19 cellular contexts compared by ENCODE assay signal in genomic region chr17:4582101-4582501, GRCh38. TPM values are rescaled to one million over a fixed set of nuclear protein-coding genes. Genes with fewer than 3 reads are reported as not detected.
A peak's percentile ranks its signal among the peaks of the same experiment; 100 is the strongest.
DNase-seq lines count a peak whose midpoint lies in the region; ATAC-seq and TF ChIP-seq lines count a peak whose summit lies in the region.
"Had no signal": no experiment of that assay in that cellular context is flagged by ENCODE, and none has a peak within 500 bp of the region (broad histone marks: within the 10 kb centered on the region; RNA-seq: fewer than 3 reads in every experiment).

No MANE protein-coding gene starts in this region.

- peak overlapping the region in 2 of 3 experiments; percentile 86 to 92 for H3K4me3 Mint-ChIP-seq in nephron
- H3K4me3 Mint-ChIP-seq: CD4-positive, alpha-beta T cell had no signal

- peaks cover 17% of the 10 kb centered on the region for H3K27me3 Mint-ChIP-seq in nephron (ENCODE audit: low read depth)

- no peak overlapping the region for H3K4me3 ChIP-seq in H7 (ENCODE audit: insufficient read depth, low read depth, low read length)
- H3K4me3 ChIP-seq: A549, K562, SK-N-MC had no signal

- H3K36me3 Mint-ChIP-seq in nephron (ENCODE audit: low read depth): peaks cover 5% of the 10 kb centered on the region

- peak overlapping the region; percentile 83 to 95 (median 95) for H3K27ac Mint-ChIP-seq in nephron
- H3K27ac Mint-ChIP-seq: CD4-positive, alpha-beta T cell had no signal

- DNase-seq in H7 (peak; percentile 63), amniotic epithelial cell (ENCODE audit: low read depth) (peak; percentile 81), NCI-H1092 (lab: John Stamatoyannopoulos, UW) (no peak)
- DNase-seq: Caco-2; CD4-positive, alpha-beta T cell; HCEC 1CT; NCI-H1105; NCI-H1694; NCI-H2081 treated with DMSO at 0.1 percent for 48 hours; NCI-H510A; NCI-H774; OCI-M1; SHP77 had no signal

- H3K27me3 ChIP-seq in H7 (ENCODE audit: control insufficient read depth, insufficient read depth, low read length): peaks cover 40% of the 10 kb centered on the region

- TF ChIP-seq CTCF in nephron (IDR thresholded peaks at IDR 0.05; ENCODE audit: unreplicated experiment in 3 of 3): no peak

- no peaks in the 10 kb centered on the region for H3K9me3 Mint-ChIP-seq in nephron
- H3K9me3 Mint-ChIP-seq: CD4-positive, alpha-beta T cell had no signal

- H3K36me3 ChIP-seq in H7 (replicated peaks; ENCODE audit: control insufficient read depth, insufficient read depth, low read length): no peaks in the 10 kb centered on the region

- ATAC-seq in GM19035 (IDR thresholded peaks at IDR 0.05; ENCODE audit: unreplicated experiment): no peak
- no peak for ATAC-seq in GM19395 (IDR thresholded peaks at IDR 0.05; ENCODE audit: unreplicated experiment)
- ATAC-seq: A549, K562 had no signal

- H3K4me1 Mint-ChIP-seq in nephron: peaks cover 66% of the 10 kb centered on the region

RNA-seq across cellular contexts. Expression of gene SMTNL2, which starts 2.2 kb away (rescaled TPM):
- 1.4 and 1.9 TPM in 2 replicates for total RNA-seq in H7 (2014; rRNA removed; shearing (Covaris generic))
- total RNA-seq: CD4-positive, alpha-beta T cell; K562 had no signal

RNA-seq across cellular contexts. Expression of gene GGT6, which starts 21.7 kb away (rescaled TPM):
- not detected in 2 replicates for total RNA-seq in H7 (2014; rRNA removed; shearing (Covaris generic))
- total RNA-seq: Caco-2; CD4-positive, alpha-beta T cell had no signal

RNA-seq across cellular contexts. Expression of gene MYBBP1A, which starts 26.9 kb away (rescaled TPM):
- 140 and 149 TPM in 2 replicates for total RNA-seq in H7 (2014; rRNA removed; shearing (Covaris generic))

RNA-seq across cellular contexts. Expression of gene ALOX15, which starts 59.4 kb away (rescaled TPM):
- 0.10 and 0.11 TPM in 2 replicates for total RNA-seq in H7 (2014; rRNA removed; shearing (Covaris generic))
- total RNA-seq: K562 had no signal
